ENCODE assay signal across 15 cellular contexts in the genomic region with DNA sequence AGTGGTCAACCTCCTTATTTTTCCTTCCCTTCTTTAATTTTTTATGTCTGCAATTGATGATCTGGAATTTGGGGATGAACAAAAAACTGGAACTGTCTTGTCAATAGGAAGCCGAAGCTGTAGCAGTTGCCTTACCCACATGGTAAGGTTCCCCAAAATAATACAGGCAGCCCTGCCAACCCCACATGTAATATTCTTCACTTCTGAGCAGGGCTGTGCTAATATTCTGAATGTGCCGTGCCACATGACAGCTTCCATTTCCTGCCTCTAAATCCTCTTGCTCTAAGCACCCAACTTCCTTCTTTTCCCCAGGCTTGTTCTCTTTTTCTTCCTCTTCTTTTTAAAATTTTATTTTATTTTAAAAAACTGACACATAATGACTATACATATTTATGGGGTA. TPM values are rescaled to one million over a fixed set of nuclear protein-coding genes. Genes with fewer than 3 reads are reported as not detected.
DNase-seq lines count a peak whose midpoint lies in the region; ATAC-seq, FAIRE-seq and TF ChIP-seq lines count a peak whose summit lies in the region.
"Had no signal": no experiment of that assay in that cellular context is flagged by ENCODE, and none has a peak within 500 bp of the region (broad histone marks: within the 10 kb centered on the region; RNA-seq: fewer than 3 reads in every experiment).

No MANE protein-coding gene starts in this region.

- in situ Hi-C loops in GM12878 (cut with MboI): no loop called here

- H3K9ac ChIP-seq in GM12878 (ENCODE audit: control insufficient read depth, insufficient read depth, low read length): no peak overlapping the region; the same call in 1 of the 2 replicates

- no peaks in the 10 kb centered on the region for H3K9me2 ChIP-seq in DOHH2 (replicated peaks; ENCODE audit: control insufficient read depth, low read length)

- TF ChIP-seq EP300 in GM12878 (IDR thresholded peaks at IDR 0.05; ENCODE audit: borderline replicate concordance in 1 of 2, control insufficient read depth in 1 of 2, low read depth in 2 of 2, low read length in 2 of 2): no peak

- peaks cover 78% of the 10 kb centered on the region for H3K4me1 ChIP-seq in DOHH2 (ENCODE audit: control insufficient read depth, low read length)
- H3K4me1 ChIP-seq in GM12878 (ENCODE audit: control insufficient read depth, insufficient read depth, low read length): peaks cover 48% of the 10 kb centered on the region
- H3K4me1 ChIP-seq: esophagus muscularis mucosa had no signal

- TF ChIP-seq POLR2A in GM12878 (IDR thresholded peaks at IDR 0.05; ENCODE audit: low read depth, low read length): no peak

- peaks cover 41% of the 10 kb centered on the region for H3F3A ChIP-seq in DOHH2 (ENCODE audit: control insufficient read depth, insufficient read depth)

- H4K20me1 ChIP-seq in DOHH2 (ENCODE audit: control insufficient read depth, insufficient read depth, low read depth, low read length) (no peaks in the 10 kb centered on the region), GM12878 (ENCODE audit: control insufficient read depth, insufficient read depth) (no peaks in the 10 kb centered on the region)

- BruUV-seq in GM12878 (replicated peaks; lab: Mats Ljungman, UMichigan): no TSS peak

- TF ChIP-seq RAD21 in GM12878 (IDR thresholded peaks at IDR 0.05; ENCODE audit: insufficient read depth, low read depth, low read length): no peak

- CTCF ChIA-PET in GM12878 (lab: Yijun Ruan, JAX): interaction anchor here (0.6 to 4.4 kb wide), 6 partner anchors 9 to 285 kb away, joined by 3 to 34 read pairs (median 6); no protein-coding TSS in a partner anchor

- RAD21 ChIA-PET in GM12878 (lab: Charles Lee; ENCODE audit: unreplicated experiment): interaction anchor here (0.7 to 14.1 kb wide), 4 partner anchors 14 to 162 kb away, joined by 3 to 229 read pairs (median 4); partner anchors contain the start of gene GPATCH2L

- H3K4me3 ChIP-seq in DOHH2 (ENCODE audit: low read length) (peak overlapping the region; percentile 30), GM12878 (no peak overlapping the region)
- H3K4me3 ChIP-seq: esophagus muscularis mucosa had no signal

- SMC1A ChIA-PET in GM12878 (lab: Charles Lee; ENCODE audit: uncharacterized antibody, unreplicated experiment): interaction anchor here (0.6 to 11.3 kb wide), 8 partner anchors 9 to 200 kb away, joined by 3 to 148 read pairs (median 6); partner anchors contain the start of gene GPATCH2L

- H3K27ac ChIP-seq in DOHH2 (ENCODE audit: low read depth, low read length) (peak overlapping the region; percentile 67), GM12878 (ENCODE audit: control insufficient read depth, insufficient read depth) (peak overlapping the region; percentile 99)
- H3K27ac ChIP-seq: esophagus muscularis mucosa had no signal

- WGBS in GM12878 (ENCODE audit: insufficient coverage, insufficient replicate concordance, low lambda C conversion rate, missing lambda C conversion rate): 0% methylated on average over 2 of the region's 2 CpGs

- FAIRE-seq in GM12878 (lab: Jason Lieb, UNC): no peak

- no peak overlapping the region for H2AFZ ChIP-seq in GM12878 (ENCODE audit: control insufficient read depth, low read depth, low read length)

- TF ChIP-seq CTCF in DOHH2 (IDR thresholded peaks at IDR 0.05; ENCODE audit: low read depth, low read length, poor library complexity, severe bottlenecking) (no peak), GM12878 (IDR thresholded peaks at IDR 0.05 in 2 of 3, conservative IDR thresholded peaks at IDR 0.05 in 1 of 3; ENCODE audit: control insufficient read depth in 2 of 3, extremely low read depth in 1 of 3, insufficient read depth in 1 of 3, low read depth in 3 of 3, low read length in 3 of 3) (no peak)

- H3K36me3 ChIP-seq in DOHH2 (ENCODE audit: control insufficient read depth, low read length): peaks cover 78% of the 10 kb centered on the region
- H3K36me3 ChIP-seq in GM12878 (ENCODE audit: control insufficient read depth in 2 of 2, insufficient read depth in 2 of 2, low read length in 1 of 2): peaks cover 2 to 21% of the 10 kb centered on the region in 2 experiments; a peak in 1 of 4 replicates

- H3K79me2 ChIP-seq in DOHH2 (ENCODE audit: control insufficient read depth, low read length) (peaks cover 20% of the 10 kb centered on the region), GM12878 (ENCODE audit: control insufficient read depth, insufficient read depth, low read length) (peaks cover 15% of the 10 kb centered on the region)

- POLR2A ChIA-PET in GM12878 (lab: Charles Lee): interaction anchor here (0.8 to 6.0 kb wide), 4 partner anchors 9 to 39 kb away, joined by 3 to 85 read pairs (median 5); no protein-coding TSS in a partner anchor

- intact Hi-C loops in GM12878 (cut with micrococcal nuclease; ENCODE audit: unreplicated experiment): no loop called here

- H3K9me3 ChIP-seq in DOHH2 (ENCODE audit: control insufficient read depth, insufficient read depth, low read length) (no peaks in the 10 kb centered on the region), GM12878 (replicated peaks; ENCODE audit: control insufficient read depth, insufficient read depth, low read length) (no peaks in the 10 kb centered on the region; the same call in 1 of the 3 replicates)
- H3K9me3 ChIP-seq: esophagus muscularis mucosa had no signal

- H3K4me2 ChIP-seq in DOHH2 (ENCODE audit: low read length) (peak overlapping the region; percentile 57), GM12878 (ENCODE audit: control insufficient read depth, insufficient read depth) (peak overlapping the region; percentile 31; the same call in 1 of the 2 replicates)

- ATAC-seq in GM12878 (peak; percentile 48), HG03521 (IDR thresholded peaks at IDR 0.05; ENCODE audit: unreplicated experiment) (no peak)
- ATAC-seq: activated T-helper 17 cell treated with anti-CD3 and anti-CD28 coated beads, Interleukin-2, amount 50 U/mL, for 72 hours had no signal

- no peaks in the 10 kb centered on the region for H3K27me3 ChIP-seq in DOHH2 (ENCODE audit: control insufficient read depth, low read length)
- no peaks in the 10 kb centered on the region for H3K27me3 ChIP-seq in GM12878 (replicated peaks in 1 of 2; ENCODE audit: control insufficient read depth in 2 of 2, insufficient read depth in 2 of 2, low read length in 1 of 2)
- H3K27me3 ChIP-seq: esophagus muscularis mucosa had no signal

- DNase-seq in MV-4-11 (lab: John Stamatoyannopoulos, UW) (peak; percentile 96), GM12878 (ENCODE audit: low read depth, low spot score) (no peak), pons (ENCODE audit: low spot score) (peak; percentile 85), DMS79 (lab: John Stamatoyannopoulos, UW) (no peak), NCI-H2171 treated with DMSO at 0.1 percent for 48 hours (lab: John Stamatoyannopoulos, UW) (no peak), kidney tubule cell (ENCODE audit: low spot score) (no peak)
- DNase-seq: activated CD4-positive, alpha-beta T cell treated with anti-CD3 and anti-CD28 coated beads, Interleukin-2, amount 50 U/mL, for 1 hour; mesendoderm; NCI-H2107; stimulated activated CD4-positive, alpha-beta T cell treated with anti-CD3 and anti-CD28 coated beads, Interleukin-15, amount 100 ng/mL, for 24 hours; T-helper 1 cell had no signal

TF ChIP-seq in GM12878, 131 proteins besides CTCF, POLR2A, EP300 and RAD21 (continues in another document):
- TF ChIP-seq PKNOX1 (IDR thresholded peaks at IDR 0.05) (no peak), SP1 (IDR thresholded peaks at IDR 0.05; ENCODE audit: low read depth, low read length) (no peak)
- TF ChIP-seq, protein P1, sequence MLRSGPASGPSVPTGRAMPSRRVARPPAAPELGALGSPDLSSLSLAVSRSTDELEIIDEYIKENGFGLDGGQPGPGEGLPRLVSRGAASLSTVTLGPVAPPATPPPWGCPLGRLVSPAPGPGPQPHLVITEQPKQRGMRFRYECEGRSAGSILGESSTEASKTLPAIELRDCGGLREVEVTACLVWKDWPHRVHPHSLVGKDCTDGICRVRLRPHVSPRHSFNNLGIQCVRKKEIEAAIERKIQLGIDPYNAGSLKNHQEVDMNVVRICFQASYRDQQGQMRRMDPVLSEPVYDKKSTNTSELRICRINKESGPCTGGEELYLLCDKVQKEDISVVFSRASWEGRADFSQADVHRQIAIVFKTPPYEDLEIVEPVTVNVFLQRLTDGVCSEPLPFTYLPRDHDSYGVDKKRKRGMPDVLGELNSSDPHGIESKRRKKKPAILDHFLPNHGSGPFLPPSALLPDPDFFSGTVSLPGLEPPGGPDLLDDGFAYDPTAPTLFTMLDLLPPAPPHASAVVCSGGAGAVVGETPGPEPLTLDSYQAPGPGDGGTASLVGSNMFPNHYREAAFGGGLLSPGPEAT (IDR thresholded peaks at IDR 0.05; ENCODE audit: low read depth): 0 out of 2 replicates have a peak, but pooled peaks have one; percentile 14

RNA-seq across cellular contexts. Expression of gene GPATCH2L, which starts 39.6 kb away (rescaled TPM):
- total RNA-seq in GM12878 (2013; cell fraction: nucleolus; rRNA removed): 1,448 and 1,558 TPM in 2 replicates
- total RNA-seq in GM12878 (2014; rRNA removed) (31.7 and 32.9 TPM in 2 replicates), GM12878 (2014; rRNA removed; fragmentation: Illumina TruSeq; extraction: Trizol) (27.6 and 30.4 TPM in 2 replicates), GM12878 (2021) (42.6 and 50.9 TPM in 2 replicates)
- 30.7 TPM for polyA plus RNA-seq in GM12878 (2011; ENCODE audit: low read depth)
- polyA plus RNA-seq in GM12878 (2011; rRNA removed) (45.0 and 45.6 TPM in 2 replicates), GM12878 (2014; fragmentation: Illumina TruSeq; extraction: Trizol) (20.4 and 24.3 TPM in 2 replicates), GM12878 (2014; fragmentation: Nextera tagmentation; extraction: Ambion mirVana) (10 to 100 TPM in 1 of 2 experiments, 1 to 10 TPM in 1; 9.1 to 12.9 TPM), GM12878 (2014; rRNA removed) (16.6 and 22.5 TPM in 2 replicates), GM12878 (2016; fragmentation: Nextera tagmentation; extraction: Ambion mirVana) (10 to 100 TPM; 20.8 to 26.3 TPM)
- 25.7 and 30.3 TPM in 2 replicates for polyA plus RNA-seq in GM12878 (2011; cell fraction: cytosol; rRNA removed)
- 105 and 112 TPM in 2 replicates for polyA plus RNA-seq in GM12878 (2011; cell fraction: nucleus; rRNA removed)
- polyA plus RNA-seq in GM12878 (2012): 29.1 and 43.6 TPM in 2 replicates
- 93.9 and 121 TPM in 2 replicates for polyA minus RNA-seq in GM12878 (2011; rRNA and poly(A)+ RNA removed)
- 19.6 and 22.5 TPM in 2 replicates for polyA minus RNA-seq in GM12878 (2011; cell fraction: cytosol; rRNA and poly(A)+ RNA removed)
- 154 and 176 TPM in 2 replicates for polyA minus RNA-seq in GM12878 (2011; cell fraction: nucleus; rRNA and poly(A)+ RNA removed)

Comparison
In these comparisons a context has a peak if more than half of its experiments do, and no peak if none do; other contexts are left out.
1. DNase-seq: peak in MV-4-11 (single experiment) and pons (single experiment); none in GM12878 (single experiment), DMS79 (single experiment), NCI-H2171 treated with DMSO at 0.1 percent for 48 hours (single experiment) and kidney tubule cell (single experiment).